Comparison of ENCODE assay signal across 8 cellular contexts in the genomic region with DNA sequence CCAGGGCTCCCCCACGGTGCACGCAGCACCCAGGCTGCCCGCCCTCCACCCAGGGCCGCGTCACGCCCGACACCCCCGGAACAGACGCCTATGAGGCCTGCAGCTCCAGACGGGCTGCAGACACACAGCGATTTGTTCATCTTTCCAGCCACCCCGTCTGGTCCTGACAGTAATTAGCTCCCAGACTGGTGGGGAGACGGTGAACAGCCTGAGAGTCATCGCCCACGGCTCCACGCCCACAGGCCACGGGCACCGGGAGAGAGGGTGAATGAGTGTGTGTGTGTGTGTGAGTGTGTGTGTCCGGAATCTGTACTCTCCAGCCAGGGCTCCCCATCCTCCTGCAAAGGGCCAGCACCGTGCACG. TPM values are rescaled to one million over a fixed set of nuclear protein-coding genes. Genes with fewer than 3 reads are reported as not detected.
A peak's percentile ranks its signal among the peaks of the same experiment; 100 is the strongest.
DNase-seq lines count a peak whose midpoint lies in the region; ATAC-seq lines count a peak whose summit lies in the region.

No MANE protein-coding gene starts in this region.

- WGBS in right cardiac atrium = 33% methylated on average over 21 of the region's 21 CpGs

- peak; percentile 49 to 59 for DNase-seq in activated CD4-positive, alpha-beta T cell treated with anti-CD3 and anti-CD28 coated beads for 4 hours
- no peak for DNase-seq in activated CD4-positive, alpha-beta T cell treated with anti-CD3 and anti-CD28 coated beads for 48 hours
- DNase-seq in activated T-cell treated with anti-CD3 and anti-CD28 coated beads, Interleukin-2, amount 50 U/mL, for 4 hours = peak; percentile 45
- peak in 1 of 3 donors; percentile 70 for DNase-seq in right cardiac atrium
- peak in 3 of 49 donors; percentile 14 to 43 (median 15) for DNase-seq in substantia nigra (lab: John Stamatoyannopoulos, UW)
- no peak for DNase-seq in foreskin melanocyte

- no peak overlapping the region for H3K4me3 ChIP-seq in right cardiac atrium (ENCODE audit: low read length)

- H3K27me3 ChIP-seq in right cardiac atrium (ENCODE audit: control insufficient read depth, insufficient read depth) = no peaks in the 10 kb centered on the region

- peak overlapping the region; percentile 72 for H3K4me3 Mint-ChIP-seq in activated T-cell treated with anti-CD3 and anti-CD28 coated beads, Interleukin-2, amount 50 U/mL, for 4 hours

- H3K27ac ChIP-seq in right cardiac atrium (ENCODE audit: low read length) (no peak overlapping the region), substantia nigra (ENCODE audit: low read depth, low read length, poor library complexity, severe bottlenecking) (peak overlapping the region; percentile 55)

- H3K36me3 Mint-ChIP-seq in activated T-cell treated with anti-CD3 and anti-CD28 coated beads, Interleukin-2, amount 50 U/mL, for 4 hours (ENCODE audit: insufficient read depth) = no peaks in the 10 kb centered on the region

- intact Hi-C loops in right cardiac atrium (cut with DNase I) = no loop called here

- peaks cover 30% of the 10 kb centered on the region for H3K4me1 Mint-ChIP-seq in activated T-cell treated with anti-CD3 and anti-CD28 coated beads, Interleukin-2, amount 50 U/mL, for 4 hours (ENCODE audit: low read depth)

- H3K9me3 Mint-ChIP-seq in activated T-cell treated with anti-CD3 and anti-CD28 coated beads, Interleukin-2, amount 50 U/mL, for 4 hours = no peaks in the 10 kb centered on the region

- ATAC-seq in activated T-cell treated with anti-CD3 and anti-CD28 coated beads, Interleukin-2, amount 50 U/mL, for 4 hours = no peak
- ATAC-seq in right cardiac atrium (peak; percentile 2 to 4), GM21576 (IDR thresholded peaks at IDR 0.05; ENCODE audit: unreplicated experiment) (no peak), HG02642 (IDR thresholded peaks at IDR 0.05; ENCODE audit: poor library complexity, unreplicated experiment) (no peak)

- H3K9me3 ChIP-seq in right cardiac atrium (ENCODE audit: control insufficient read depth, low read length) = no peaks in the 10 kb centered on the region

- peaks cover 6% of the 10 kb centered on the region for H3K4me1 ChIP-seq in right cardiac atrium (ENCODE audit: control insufficient read depth, insufficient read depth, low read length)

- peaks cover 38% of the 10 kb centered on the region for H3K27me3 Mint-ChIP-seq in activated T-cell treated with anti-CD3 and anti-CD28 coated beads, Interleukin-2, amount 50 U/mL, for 4 hours (ENCODE audit: low read depth)

RNA-seq across cellular contexts. Expression of gene GADD45B, which starts 18.1 kb away (rescaled TPM):
- 10 to 100 TPM; 67.4 to 75.5 (median 72.8) TPM for total RNA-seq in activated T-cell treated with anti-CD3 and anti-CD28 coated beads, Interleukin-2, amount 50 U/mL, for 4 hours
- 100 to 1,000 TPM in 2 of 4 donors, 10 to 100 TPM in 2; 52.4 to 205 (median 78.9) TPM for total RNA-seq in right cardiac atrium
- 195 TPM for polyA plus RNA-seq in right cardiac atrium

RNA-seq across cellular contexts. Expression of gene LMNB2, which starts 37.3 kb away (rescaled TPM):
- 10 to 100 TPM; 90.9 to 98.3 (median 92.0) TPM for total RNA-seq in activated T-cell treated with anti-CD3 and anti-CD28 coated beads, Interleukin-2, amount 50 U/mL, for 4 hours
- total RNA-seq in right cardiac atrium = 10 to 100 TPM in 3 of 4 donors, 1 to 10 TPM in 1; 9.6 to 21.6 (median 14.9) TPM
- 12.1 TPM for polyA plus RNA-seq in right cardiac atrium

Comparison
In these comparisons a context has a peak if more than half of its experiments do, and no peak if none do; other contexts are left out.
1. DNase-seq: peak in activated CD4-positive, alpha-beta T cell treated with anti-CD3 and anti-CD28 coated beads for 4 hours (2 of 2) and activated T-cell treated with anti-CD3 and anti-CD28 coated beads, Interleukin-2, amount 50 U/mL, for 4 hours (single experiment); none in activated CD4-positive, alpha-beta T cell treated with anti-CD3 and anti-CD28 coated beads for 48 hours (single experiment) and foreskin melanocyte (single experiment).
2. ATAC-seq: peak in right cardiac atrium (2 of 2); none in activated T-cell treated with anti-CD3 and anti-CD28 coated beads, Interleukin-2, amount 50 U/mL, for 4 hours (0 of 2), GM21576 (single experiment) and HG02642 (single experiment).
3. RNA of gene LMNB2, which starts 37.3 kb away (total RNA-seq): 90.9 to 98.3 TPM in activated T-cell treated with anti-CD3 and anti-CD28 coated beads, Interleukin-2, amount 50 U/mL, for 4 hours; 9.6 to 21.6 TPM in right cardiac atrium; every median in the first group is over 4 times any median in the second.